In the genomic region with DNA sequence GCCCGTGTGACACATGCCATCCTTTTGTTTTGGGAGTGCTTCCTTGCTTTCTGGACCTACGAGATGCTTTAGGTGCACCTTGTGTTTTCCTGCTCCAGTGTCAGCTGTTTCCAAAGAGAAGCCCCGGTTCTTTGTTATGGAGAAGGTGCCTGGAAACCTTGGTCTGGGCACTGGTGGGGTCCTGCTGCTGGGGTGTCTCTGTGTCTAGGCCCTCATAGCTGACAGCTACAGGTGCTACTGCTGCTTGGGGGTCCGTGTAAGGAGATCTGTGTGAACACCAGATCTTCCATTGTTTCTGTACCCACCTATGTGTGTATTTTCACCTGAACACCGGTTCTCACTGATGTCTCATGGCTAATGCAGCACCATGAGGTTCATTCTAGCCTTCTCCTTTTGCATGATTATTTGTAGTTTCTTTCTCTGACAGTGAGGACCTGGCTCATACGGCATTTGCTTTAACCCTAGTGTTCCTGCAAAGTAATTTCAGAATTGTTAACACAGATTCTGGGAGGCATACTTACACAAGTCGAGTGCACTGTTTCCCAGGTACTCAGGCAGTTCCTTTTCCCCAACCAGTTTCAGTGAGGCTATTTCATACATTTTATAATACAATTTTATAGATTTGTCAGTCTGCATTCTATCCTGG, we compare ENCODE assay signal across 10 cellular contexts. TPM values are rescaled to one million over a fixed set of nuclear protein-coding genes. Genes with fewer than 3 reads are reported as not detected.
DNase-seq lines count a peak whose midpoint lies in the region; ATAC-seq and TF ChIP-seq lines count a peak whose summit lies in the region.
"Had no signal": no experiment of that assay in that cellular context is flagged by ENCODE, and none has a peak within 500 bp of the region (broad histone marks: within the 10 kb centered on the region; RNA-seq: fewer than 3 reads in every experiment).

No MANE protein-coding gene starts in this region.

- H3K4me3 ChIP-seq in GM06990 (replicated peaks; ENCODE audit: low read depth, low read length) (peak overlapping the region; percentile 7; the same call in 1 of the 2 replicates), OCI-LY7 (ENCODE audit: low read depth, low read length, poor library complexity, severe bottlenecking) (peak overlapping the region; percentile 16), neuronal stem cell (ENCODE audit: low read length in 2 of 2) (no peak overlapping the region)
- H3K4me3 ChIP-seq: esophagus muscularis mucosa had no signal

- H4K20me1 ChIP-seq in OCI-LY7 (ENCODE audit: insufficient read depth, low read length) = peaks cover 11% of the 10 kb centered on the region; the same call in 1 of the 2 replicates

- H3K4me3 Mint-ChIP-seq in central memory CD8-positive, alpha-beta T cell = peak overlapping the region; percentile 23

- H3K36me3 ChIP-seq in GM06990 (ENCODE audit: control insufficient read depth, insufficient read depth, low read length) (peaks cover 2% of the 10 kb centered on the region; the same call in 1 of the 2 replicates), OCI-LY7 (ENCODE audit: insufficient read depth, low read length) (peaks cover 30% of the 10 kb centered on the region), neuronal stem cell (replicated peaks in 1 of 2; ENCODE audit: control insufficient read depth in 2 of 2, insufficient read depth in 2 of 2, low read length in 2 of 2) (peaks cover 0 to 8% of the 10 kb centered on the region in 2 donors)

- ATAC-seq in central memory CD8-positive, alpha-beta T cell (replicated peaks; ENCODE audit: extremely low read depth, poor library complexity, severe bottlenecking) = no peak
- ATAC-seq: stimulated activated naive CD8-positive, alpha-beta T cell treated with anti-CD3 and anti-CD28 coated beads, Interleukin-15, Interleukin-2, amounts not matched to agents 100 U/mL and 50 U/mL, for 24 hours had no signal

- no CpG with 5 or more reads among the region's 7 CpGs for WGBS in neuronal stem cell (ENCODE audit: extremely low coverage in 2 of 2, insufficient read length in 2 of 2, insufficient replicate concordance in 1 of 2), 2 donors

- H3K4me1 Mint-ChIP-seq in central memory CD8-positive, alpha-beta T cell = peaks cover 83% of the 10 kb centered on the region

- H2BK15ac ChIP-seq in neuronal stem cell (ENCODE audit: low read length) = no peak overlapping the region

- H2BK5ac ChIP-seq in neuronal stem cell (ENCODE audit: low read length) = no peak overlapping the region

- no peak overlapping the region for H3K14ac ChIP-seq in neuronal stem cell (ENCODE audit: low read length)

- no peak overlapping the region for H3K23ac ChIP-seq in neuronal stem cell (ENCODE audit: low read depth, low read length, poor library complexity)

- no peak overlapping the region for H2BK12ac ChIP-seq in neuronal stem cell (ENCODE audit: low read length)

- H2BK120ac ChIP-seq in neuronal stem cell (ENCODE audit: low read depth, low read length) = no peak overlapping the region

- H3K27ac Mint-ChIP-seq in central memory CD8-positive, alpha-beta T cell (ENCODE audit: low read depth) = no peak overlapping the region

- H4K91ac ChIP-seq in neuronal stem cell (ENCODE audit: low read depth, low read length, poor library complexity) = no peak overlapping the region

- peaks cover 100% of the 10 kb centered on the region for H3K79me2 ChIP-seq in OCI-LY7 (ENCODE audit: insufficient read depth, low read depth, low read length)

- peak overlapping the region; percentile 41 for H3K18ac ChIP-seq in neuronal stem cell (ENCODE audit: low read length)

- no peaks in the 10 kb centered on the region for H3K9me3 Mint-ChIP-seq in central memory CD8-positive, alpha-beta T cell

- POLR2A ChIA-PET in OCI-LY7 (lab: Charles Lee) = interaction anchor here (0.6 to 2.7 kb wide), 2 partner anchors 10 to 73 kb away, joined by 3 to 11 read pairs; no protein-coding TSS in a partner anchor

- no peak overlapping the region for H2AFZ ChIP-seq in OCI-LY7 (ENCODE audit: low read length)
- H2AFZ ChIP-seq in neuronal stem cell (ENCODE audit: low read length) = no peak overlapping the region

- intact Hi-C loops in OCI-LY7 (cut with micrococcal nuclease; ENCODE audit: unreplicated experiment) = no loop called here

- H3K27ac ChIP-seq in OCI-LY7 (ENCODE audit: low read depth, low read length, poor library complexity, severe bottlenecking) = no peak overlapping the region
- no peak overlapping the region for H3K27ac ChIP-seq in neuronal stem cell (replicated peaks; ENCODE audit: low read length)

- H3K27me3 ChIP-seq in GM06990 (replicated peaks; ENCODE audit: control insufficient read depth, insufficient read depth, low read length) (no peaks in the 10 kb centered on the region), neuronal stem cell (ENCODE audit: control insufficient read depth in 3 of 3, insufficient read depth in 3 of 3, low read depth in 1 of 3, low read length in 3 of 3) (no peaks in the 10 kb centered on the region)
- H3K27me3 ChIP-seq: esophagus muscularis mucosa had no signal

- no peaks in the 10 kb centered on the region for H3K79me1 ChIP-seq in neuronal stem cell (ENCODE audit: low read depth, low read length)

- H4K8ac ChIP-seq in neuronal stem cell (ENCODE audit: low read depth, low read length) = no peak overlapping the region

- H2AK5ac ChIP-seq in neuronal stem cell (ENCODE audit: low read depth, low read length) = no peak overlapping the region

- peak overlapping the region; percentile 79 for H3K4me2 ChIP-seq in OCI-LY7 (ENCODE audit: low read length)
- no peak overlapping the region for H3K4me2 ChIP-seq in neuronal stem cell (ENCODE audit: insufficient read depth, low read length, poor library complexity, severe bottlenecking)

- no peak for DNase-seq in GM06990 (ENCODE audit: extremely low read depth, insufficient read length)
- no peak for DNase-seq in OCI-LY7 (ENCODE audit: low spot score)
- no peak for DNase-seq in central memory CD8-positive, alpha-beta T cell (ENCODE audit: low spot score in 2 of 2)
- DNase-seq in neuronal stem cell (ENCODE audit: low spot score) = no peak
- no peak for DNase-seq in NCI-H226
- DNase-seq in ureter (ENCODE audit: low spot score) = no peak
- no peak for DNase-seq in stimulated activated CD4-positive, alpha-beta T cell treated with anti-CD3 and anti-CD28 coated beads, Interleukin-2, amount 100 ng/mL, for 48 hours
- DNase-seq: NCI-H446 treated with DMSO at 0.1 percent for 48 hours; stimulated activated naive CD8-positive, alpha-beta T cell treated with anti-CD3 and anti-CD28 coated beads, Interleukin-15, Interleukin-2, amounts not matched to agents 100 U/mL and 50 U/mL, for 24 hours had no signal

- no peak overlapping the region for H3K9ac ChIP-seq in neuronal stem cell (ENCODE audit: low read depth, low read length, poor library complexity)

- BruUV-seq in OCI-LY7 (replicated peaks; lab: Mats Ljungman, UMichigan) = no TSS peak

- no peak overlapping the region for H3K4ac ChIP-seq in neuronal stem cell (ENCODE audit: low read length)

- TF ChIP-seq CTCF in GM06990 (IDR thresholded peaks at IDR 0.05; ENCODE audit: insufficient read depth, low read length, poor library complexity, severe bottlenecking) (no peak), OCI-LY7 (conservative IDR thresholded peaks at IDR 0.05; ENCODE audit: low read length) (no peak)

- H3K36me3 Mint-ChIP-seq in central memory CD8-positive, alpha-beta T cell (ENCODE audit: insufficient read depth) = peaks cover 8% of the 10 kb centered on the region

- peaks cover 75% of the 10 kb centered on the region for H3K4me1 ChIP-seq in OCI-LY7 (ENCODE audit: insufficient read depth, low read length, poor library complexity, severe bottlenecking)
- H3K4me1 ChIP-seq in neuronal stem cell (ENCODE audit: control insufficient read depth in 2 of 2, insufficient read depth in 1 of 2, low read depth in 1 of 2, low read length in 2 of 2) = peaks cover 6 to 9% of the 10 kb centered on the region in 2 donors

- H3K9me3 ChIP-seq in OCI-LY7 (ENCODE audit: low read length) (no peaks in the 10 kb centered on the region), neuronal stem cell (replicated peaks in 1 of 2; ENCODE audit: control insufficient read depth in 2 of 2, insufficient read depth in 1 of 2, low read depth in 1 of 2, low read length in 2 of 2) (no peaks in the 10 kb centered on the region)
- H3K9me3 ChIP-seq: esophagus muscularis mucosa had no signal

- CTCF ChIA-PET in OCI-LY7 (lab: Charles Lee; ENCODE audit: unreplicated experiment) = no interaction called here

- H3K27me3 Mint-ChIP-seq in central memory CD8-positive, alpha-beta T cell = no peaks in the 10 kb centered on the region

- H3K9me2 ChIP-seq in OCI-LY7 (ENCODE audit: insufficient read depth, low read length) = no peaks in the 10 kb centered on the region

RNA-seq across cellular contexts. Expression of a gene that starts 13.2 kb away (rescaled TPM):
- 47.1 and 50.2 TPM in 2 replicates for total RNA-seq in OCI-LY7 (2014; rRNA removed; shearing (Covaris generic))
- total RNA-seq in OCI-LY7 (2022) = 55.0 and 55.7 TPM in 2 replicates
- 28.8 TPM for polyA plus RNA-seq in neuronal stem cell (2013, experiment 1 of 2)
- polyA plus RNA-seq in neuronal stem cell (2013, experiment 2 of 2) = 29.5 TPM
- 61.4 TPM for total RNA-seq in ureter

RNA-seq across cellular contexts. Expression of a gene that starts 15.1 kb away (rescaled TPM):
- 69.8 and 81.9 TPM in 2 replicates for total RNA-seq in OCI-LY7 (2014; rRNA removed; shearing (Covaris generic))
- total RNA-seq in OCI-LY7 (2022) (104 and 115 TPM in 2 replicates), ureter (197 TPM)
- 24.0 TPM for polyA plus RNA-seq in neuronal stem cell (2013, experiment 1 of 2)
- polyA plus RNA-seq in neuronal stem cell (2013, experiment 2 of 2) = 23.7 TPM

Comparison
In these comparisons a context has a peak if more than half of its experiments do, and no peak if none do; other contexts are left out.
1. H3K4me3 ChIP-seq: peak in GM06990 (single experiment) and OCI-LY7 (single experiment); none in neuronal stem cell (0 of 2).